In the genomic region with DNA sequence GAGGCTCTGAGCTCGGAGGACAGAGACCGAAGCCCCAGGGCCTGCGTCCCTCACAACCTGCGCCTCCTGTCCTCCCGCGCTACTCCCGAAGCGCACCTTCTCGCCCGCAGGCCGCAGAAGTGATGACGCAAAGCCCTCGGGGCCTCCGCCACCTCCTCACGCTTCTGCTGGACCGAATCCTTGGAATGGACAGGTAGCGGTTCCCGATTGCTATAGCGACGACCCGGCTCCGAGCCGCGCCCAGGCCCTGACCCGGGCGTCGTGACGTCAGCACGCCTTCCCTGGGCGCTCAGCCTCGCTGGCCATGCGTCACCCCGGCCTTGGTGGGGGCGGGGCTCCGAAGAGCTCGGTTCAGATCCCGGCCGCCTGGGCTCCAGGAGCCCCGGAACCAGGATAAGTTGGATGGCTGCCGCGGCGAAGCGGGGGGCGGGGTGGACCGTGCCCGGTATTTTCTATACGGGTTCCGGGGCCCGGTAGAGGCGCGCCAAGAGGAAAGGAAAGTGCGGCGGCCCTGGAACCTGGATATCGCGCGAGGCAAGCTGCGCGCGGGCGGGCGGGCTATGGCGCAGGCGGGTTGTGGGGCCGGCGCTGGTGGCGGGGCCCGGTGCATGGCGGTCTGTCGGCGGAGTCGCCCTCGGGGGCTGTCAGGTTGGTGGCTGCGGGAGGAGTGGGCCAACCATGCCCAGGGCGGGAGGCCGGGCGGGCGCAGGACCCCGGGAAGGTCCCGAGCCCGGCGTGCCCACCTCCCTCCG, we compare ENCODE assay signal across 1 cellular context.
TF ChIP-seq lines count a peak whose summit lies in the region.

A gene (plus strand): TSS at position 542 of the 752 bp plus-strand sequence. CDS start 21,417 bp downstream, outside the sequence.

TF ChIP-seq in HepG2, 621 proteins besides CTCF, POLR2A, EP300 and RAD21 (continued from another document and continues in another):
- TF ChIP-seq ATRX (CRISPR knock-in tag; IDR thresholded peaks at IDR 0.05; ENCODE audit: borderline replicate concordance) = no peak
- TF ChIP-seq ZNF556 (CRISPR knock-in tag; IDR thresholded peaks at IDR 0.05; ENCODE audit: borderline replicate concordance) = peak; percentile 99; the same call in 1 of the 2 replicates
- TF ChIP-seq, protein P1, sequence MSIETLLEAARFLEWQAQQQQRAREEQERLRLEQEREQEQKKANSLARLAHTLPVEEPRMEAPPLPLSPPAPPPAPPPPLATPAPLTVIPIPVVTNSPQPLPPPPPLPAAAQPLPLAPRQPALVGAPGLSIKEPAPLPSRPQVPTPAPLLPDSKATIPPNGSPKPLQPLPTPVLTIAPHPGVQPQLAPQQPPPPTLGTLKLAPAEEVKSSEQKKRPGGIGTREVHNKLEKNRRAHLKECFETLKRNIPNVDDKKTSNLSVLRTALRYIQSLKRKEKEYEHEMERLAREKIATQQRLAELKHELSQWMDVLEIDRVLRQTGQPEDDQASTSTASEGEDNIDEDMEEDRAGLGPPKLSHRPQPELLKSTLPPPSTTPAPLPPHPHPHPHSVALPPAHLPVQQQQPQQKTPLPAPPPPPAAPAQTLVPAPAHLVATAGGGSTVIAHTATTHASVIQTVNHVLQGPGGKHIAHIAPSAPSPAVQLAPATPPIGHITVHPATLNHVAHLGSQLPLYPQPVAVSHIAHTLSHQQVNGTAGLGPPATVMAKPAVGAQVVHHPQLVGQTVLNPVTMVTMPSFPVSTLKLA (IDR thresholded peaks at IDR 0.05) = peak; percentile 31; the same call in 1 of the 2 replicates
- TF ChIP-seq ZFAT (CRISPR knock-in tag; conservative IDR thresholded peaks at IDR 0.05) = 0 out of 2 replicates have a peak, but pooled peaks have one; percentile 19
- TF ChIP-seq ZSCAN31 (CRISPR knock-in tag; IDR thresholded peaks at IDR 0.05; ENCODE audit: low read depth) = peak; percentile 64
- peak; percentile 96 for TF ChIP-seq ATF1 (CRISPR knock-in tag; IDR thresholded peaks at IDR 0.05)
- TF ChIP-seq, protein P2, sequence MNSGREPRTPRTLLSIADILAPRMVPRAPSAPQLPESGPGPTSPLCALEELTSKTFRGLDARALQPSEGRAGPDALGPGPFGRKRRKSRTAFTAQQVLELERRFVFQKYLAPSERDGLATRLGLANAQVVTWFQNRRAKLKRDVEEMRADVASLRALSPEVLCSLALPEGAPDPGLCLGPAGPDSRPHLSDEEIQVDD (CRISPR knock-in tag; IDR thresholded peaks at IDR 0.05; ENCODE audit: borderline replicate concordance) = peak; percentile 61; the same call in 1 of the 2 replicates
- TF ChIP-seq, protein P3, sequence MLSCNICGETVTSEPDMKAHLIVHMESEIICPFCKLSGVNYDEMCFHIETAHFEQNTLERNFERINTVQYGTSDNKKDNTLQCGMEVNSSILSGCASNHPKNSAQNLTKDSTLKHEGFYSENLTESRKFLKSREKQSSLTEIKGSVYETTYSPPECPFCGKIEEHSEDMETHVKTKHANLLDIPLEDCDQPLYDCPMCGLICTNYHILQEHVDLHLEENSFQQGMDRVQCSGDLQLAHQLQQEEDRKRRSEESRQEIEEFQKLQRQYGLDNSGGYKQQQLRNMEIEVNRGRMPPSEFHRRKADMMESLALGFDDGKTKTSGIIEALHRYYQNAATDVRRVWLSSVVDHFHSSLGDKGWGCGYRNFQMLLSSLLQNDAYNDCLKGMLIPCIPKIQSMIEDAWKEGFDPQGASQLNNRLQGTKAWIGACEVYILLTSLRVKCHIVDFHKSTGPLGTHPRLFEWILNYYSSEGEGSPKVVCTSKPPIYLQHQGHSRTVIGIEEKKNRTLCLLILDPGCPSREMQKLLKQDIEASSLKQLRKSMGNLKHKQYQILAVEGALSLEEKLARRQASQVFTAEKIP (CRISPR knock-in tag; IDR thresholded peaks at IDR 0.05; ENCODE audit: borderline replicate concordance) = no peak
- no peak for TF ChIP-seq EZH2 (conservative IDR thresholded peaks at IDR 0.05; ENCODE audit: low read depth, low read length)
- TF ChIP-seq REXO4 (CRISPR knock-in tag; IDR thresholded peaks at IDR 0.05; ENCODE audit: borderline replicate concordance) = peak; percentile 86; the same call in 1 of the 2 replicates
- TF ChIP-seq ZNF460 (CRISPR knock-in tag; IDR thresholded peaks at IDR 0.05; ENCODE audit: borderline replicate concordance) = no peak
- TF ChIP-seq, protein P4, sequence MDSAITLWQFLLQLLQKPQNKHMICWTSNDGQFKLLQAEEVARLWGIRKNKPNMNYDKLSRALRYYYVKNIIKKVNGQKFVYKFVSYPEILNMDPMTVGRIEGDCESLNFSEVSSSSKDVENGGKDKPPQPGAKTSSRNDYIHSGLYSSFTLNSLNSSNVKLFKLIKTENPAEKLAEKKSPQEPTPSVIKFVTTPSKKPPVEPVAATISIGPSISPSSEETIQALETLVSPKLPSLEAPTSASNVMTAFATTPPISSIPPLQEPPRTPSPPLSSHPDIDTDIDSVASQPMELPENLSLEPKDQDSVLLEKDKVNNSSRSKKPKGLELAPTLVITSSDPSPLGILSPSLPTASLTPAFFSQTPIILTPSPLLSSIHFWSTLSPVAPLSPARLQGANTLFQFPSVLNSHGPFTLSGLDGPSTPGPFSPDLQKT (CRISPR knock-in tag; IDR thresholded peaks at IDR 0.05; ENCODE audit: borderline replicate concordance) = 0 out of 2 replicates have a peak, but pooled peaks have one; percentile 66
- TF ChIP-seq, protein P5, sequence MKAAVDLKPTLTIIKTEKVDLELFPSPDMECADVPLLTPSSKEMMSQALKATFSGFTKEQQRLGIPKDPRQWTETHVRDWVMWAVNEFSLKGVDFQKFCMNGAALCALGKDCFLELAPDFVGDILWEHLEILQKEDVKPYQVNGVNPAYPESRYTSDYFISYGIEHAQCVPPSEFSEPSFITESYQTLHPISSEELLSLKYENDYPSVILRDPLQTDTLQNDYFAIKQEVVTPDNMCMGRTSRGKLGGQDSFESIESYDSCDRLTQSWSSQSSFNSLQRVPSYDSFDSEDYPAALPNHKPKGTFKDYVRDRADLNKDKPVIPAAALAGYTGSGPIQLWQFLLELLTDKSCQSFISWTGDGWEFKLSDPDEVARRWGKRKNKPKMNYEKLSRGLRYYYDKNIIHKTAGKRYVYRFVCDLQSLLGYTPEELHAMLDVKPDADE (CRISPR knock-in tag; IDR thresholded peaks at IDR 0.05) = peak; percentile 82; the same call in 1 of the 2 replicates
- TF ChIP-seq, protein P6, sequence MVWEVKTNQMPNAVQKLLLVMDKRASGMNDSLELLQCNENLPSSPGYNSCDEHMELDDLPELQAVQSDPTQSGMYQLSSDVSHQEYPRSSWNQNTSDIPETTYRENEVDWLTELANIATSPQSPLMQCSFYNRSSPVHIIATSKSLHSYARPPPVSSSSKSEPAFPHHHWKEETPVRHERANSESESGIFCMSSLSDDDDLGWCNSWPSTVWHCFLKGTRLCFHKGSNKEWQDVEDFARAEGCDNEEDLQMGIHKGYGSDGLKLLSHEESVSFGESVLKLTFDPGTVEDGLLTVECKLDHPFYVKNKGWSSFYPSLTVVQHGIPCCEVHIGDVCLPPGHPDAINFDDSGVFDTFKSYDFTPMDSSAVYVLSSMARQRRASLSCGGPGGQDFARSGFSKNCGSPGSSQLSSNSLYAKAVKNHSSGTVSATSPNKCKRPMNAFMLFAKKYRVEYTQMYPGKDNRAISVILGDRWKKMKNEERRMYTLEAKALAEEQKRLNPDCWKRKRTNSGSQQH (CRISPR knock-in tag; IDR thresholded peaks at IDR 0.05; ENCODE audit: low read depth) = 0 out of 2 replicates have a peak, but pooled peaks have one; percentile 38
- peak; percentile 43 for TF ChIP-seq CEBPG (CRISPR knock-in tag; IDR thresholded peaks at IDR 0.05)
- peak; percentile 97 for TF ChIP-seq KLF12 (CRISPR knock-in tag; IDR thresholded peaks at IDR 0.05; ENCODE audit: borderline replicate concordance)
- TF ChIP-seq SSRP1 (CRISPR knock-in tag; IDR thresholded peaks at IDR 0.05) = no peak
- TF ChIP-seq SRF (IDR thresholded peaks at IDR 0.05; ENCODE audit: low read depth, low read length) = peak; percentile 96
- TF ChIP-seq ZMYM3 (CRISPR knock-in tag; IDR thresholded peaks at IDR 0.05) = no peak; the same call in 1 of the 2 replicates
- TF ChIP-seq ZNF891 (CRISPR knock-in tag; IDR thresholded peaks at IDR 0.05) = peak; percentile 81
- peak; percentile 97 for TF ChIP-seq KAT8 (CRISPR knock-in tag; IDR thresholded peaks at IDR 0.05)
- peak; percentile 96 for TF ChIP-seq KDM5B (CRISPR knock-in tag; IDR thresholded peaks at IDR 0.05; ENCODE audit: borderline replicate concordance)
- peak; percentile 99 for TF ChIP-seq PRPF4 (IDR thresholded peaks at IDR 0.05; ENCODE audit: low read depth, low read length, poor library complexity, severe bottlenecking)
- TF ChIP-seq ZNF616 (CRISPR knock-in tag; IDR thresholded peaks at IDR 0.05; ENCODE audit: low read depth) = peak; percentile 58; the same call in 1 of the 2 replicates
- TF ChIP-seq, protein P7, sequence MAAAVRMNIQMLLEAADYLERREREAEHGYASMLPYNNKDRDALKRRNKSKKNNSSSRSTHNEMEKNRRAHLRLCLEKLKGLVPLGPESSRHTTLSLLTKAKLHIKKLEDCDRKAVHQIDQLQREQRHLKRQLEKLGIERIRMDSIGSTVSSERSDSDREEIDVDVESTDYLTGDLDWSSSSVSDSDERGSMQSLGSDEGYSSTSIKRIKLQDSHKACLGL (CRISPR knock-in tag; IDR thresholded peaks at IDR 0.05) = peak; percentile 87
- TF ChIP-seq ZNF652 (CRISPR knock-in tag; IDR thresholded peaks at IDR 0.05; ENCODE audit: borderline replicate concordance, low read depth) = no peak; the same call in 1 of the 2 replicates
- TF ChIP-seq, protein P8, sequence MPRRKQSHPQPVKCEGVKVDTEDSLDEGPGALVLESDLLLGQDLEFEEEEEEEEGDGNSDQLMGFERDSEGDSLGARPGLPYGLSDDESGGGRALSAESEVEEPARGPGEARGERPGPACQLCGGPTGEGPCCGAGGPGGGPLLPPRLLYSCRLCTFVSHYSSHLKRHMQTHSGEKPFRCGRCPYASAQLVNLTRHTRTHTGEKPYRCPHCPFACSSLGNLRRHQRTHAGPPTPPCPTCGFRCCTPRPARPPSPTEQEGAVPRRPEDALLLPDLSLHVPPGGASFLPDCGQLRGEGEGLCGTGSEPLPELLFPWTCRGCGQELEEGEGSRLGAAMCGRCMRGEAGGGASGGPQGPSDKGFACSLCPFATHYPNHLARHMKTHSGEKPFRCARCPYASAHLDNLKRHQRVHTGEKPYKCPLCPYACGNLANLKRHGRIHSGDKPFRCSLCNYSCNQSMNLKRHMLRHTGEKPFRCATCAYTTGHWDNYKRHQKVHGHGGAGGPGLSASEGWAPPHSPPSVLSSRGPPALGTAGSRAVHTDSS (CRISPR knock-in tag; conservative IDR thresholded peaks at IDR 0.05) = 0 out of 2 replicates have a peak, but pooled peaks have one; percentile 76
- TF ChIP-seq SMAD3 (CRISPR knock-in tag; IDR thresholded peaks at IDR 0.05) = peak; percentile 90
- no peak for TF ChIP-seq ATAD3A (CRISPR knock-in tag; IDR thresholded peaks at IDR 0.05)
- TF ChIP-seq, protein P9, sequence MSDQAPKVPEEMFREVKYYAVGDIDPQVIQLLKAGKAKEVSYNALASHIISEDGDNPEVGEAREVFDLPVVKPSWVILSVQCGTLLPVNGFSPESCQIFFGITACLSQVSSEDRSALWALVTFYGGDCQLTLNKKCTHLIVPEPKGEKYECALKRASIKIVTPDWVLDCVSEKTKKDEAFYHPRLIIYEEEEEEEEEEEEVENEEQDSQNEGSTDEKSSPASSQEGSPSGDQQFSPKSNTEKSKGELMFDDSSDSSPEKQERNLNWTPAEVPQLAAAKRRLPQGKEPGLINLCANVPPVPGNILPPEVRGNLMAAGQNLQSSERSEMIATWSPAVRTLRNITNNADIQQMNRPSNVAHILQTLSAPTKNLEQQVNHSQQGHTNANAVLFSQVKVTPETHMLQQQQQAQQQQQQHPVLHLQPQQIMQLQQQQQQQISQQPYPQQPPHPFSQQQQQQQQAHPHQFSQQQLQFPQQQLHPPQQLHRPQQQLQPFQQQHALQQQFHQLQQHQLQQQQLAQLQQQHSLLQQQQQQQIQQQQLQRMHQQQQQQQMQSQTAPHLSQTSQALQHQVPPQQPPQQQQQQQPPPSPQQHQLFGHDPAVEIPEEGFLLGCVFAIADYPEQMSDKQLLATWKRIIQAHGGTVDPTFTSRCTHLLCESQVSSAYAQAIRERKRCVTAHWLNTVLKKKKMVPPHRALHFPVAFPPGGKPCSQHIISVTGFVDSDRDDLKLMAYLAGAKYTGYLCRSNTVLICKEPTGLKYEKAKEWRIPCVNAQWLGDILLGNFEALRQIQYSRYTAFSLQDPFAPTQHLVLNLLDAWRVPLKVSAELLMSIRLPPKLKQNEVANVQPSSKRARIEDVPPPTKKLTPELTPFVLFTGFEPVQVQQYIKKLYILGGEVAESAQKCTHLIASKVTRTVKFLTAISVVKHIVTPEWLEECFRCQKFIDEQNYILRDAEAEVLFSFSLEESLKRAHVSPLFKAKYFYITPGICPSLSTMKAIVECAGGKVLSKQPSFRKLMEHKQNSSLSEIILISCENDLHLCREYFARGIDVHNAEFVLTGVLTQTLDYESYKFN (CRISPR knock-in tag; conservative IDR thresholded peaks at IDR 0.05) = peak; percentile 90
- no peak; the same call in 1 of the 2 replicates for TF ChIP-seq MZF1 (CRISPR knock-in tag; IDR thresholded peaks at IDR 0.05; ENCODE audit: borderline replicate concordance)
- peak; percentile 96 for TF ChIP-seq ZNF430 (CRISPR knock-in tag; IDR thresholded peaks at IDR 0.05)
- TF ChIP-seq PHF21A (CRISPR knock-in tag; IDR thresholded peaks at IDR 0.05) = peak; percentile 98
- TF ChIP-seq ZNF343 (CRISPR knock-in tag; IDR thresholded peaks at IDR 0.05) = peak; percentile 100
- peak; percentile 97; the same call in 1 of the 2 replicates for TF ChIP-seq THYN1 (CRISPR knock-in tag; IDR thresholded peaks at IDR 0.05; ENCODE audit: borderline replicate concordance, low read depth)
- TF ChIP-seq, protein P10, sequence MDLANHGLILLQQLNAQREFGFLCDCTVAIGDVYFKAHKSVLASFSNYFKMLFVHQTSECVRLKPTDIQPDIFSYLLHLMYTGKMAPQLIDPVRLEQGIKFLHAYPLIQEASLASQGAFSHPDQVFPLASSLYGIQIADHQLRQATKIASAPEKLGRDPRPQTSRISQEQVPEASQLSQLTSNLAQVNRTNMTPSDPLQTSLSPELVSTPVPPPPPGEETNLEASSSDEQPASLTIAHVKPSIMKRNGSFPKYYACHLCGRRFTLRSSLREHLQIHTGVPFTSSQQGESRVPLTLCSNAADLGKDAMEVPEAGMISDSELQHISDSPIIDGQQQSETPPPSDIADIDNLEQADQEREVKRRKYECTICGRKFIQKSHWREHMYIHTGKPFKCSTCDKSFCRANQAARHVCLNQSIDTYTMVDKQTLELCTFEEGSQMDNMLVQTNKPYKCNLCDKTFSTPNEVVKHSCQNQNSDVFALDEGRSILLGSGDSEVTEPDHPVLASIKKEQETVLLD (CRISPR knock-in tag; IDR thresholded peaks at IDR 0.05; ENCODE audit: low read depth) = peak; percentile 97
- peak; percentile 84 for TF ChIP-seq IRF2 (CRISPR knock-in tag; IDR thresholded peaks at IDR 0.05)
- TF ChIP-seq ZNF766 (CRISPR knock-in tag; IDR thresholded peaks at IDR 0.05; ENCODE audit: borderline replicate concordance) = peak; percentile 76; the same call in 1 of the 2 replicates
- 0 out of 2 replicates have a peak, but pooled peaks have one; percentile 83 for TF ChIP-seq ZNF101 (CRISPR knock-in tag; IDR thresholded peaks at IDR 0.05; ENCODE audit: borderline replicate concordance, low read depth)
- TF ChIP-seq ZC3H13 (CRISPR knock-in tag; IDR thresholded peaks at IDR 0.05) = peak; percentile 84
- TF ChIP-seq ZNF468 (CRISPR knock-in tag; IDR thresholded peaks at IDR 0.05) = peak; percentile 80; the same call in 1 of the 2 replicates
- TF ChIP-seq SIX4 (CRISPR knock-in tag; IDR thresholded peaks at IDR 0.05) = no peak
- TF ChIP-seq NR2C2 (CRISPR knock-in tag; IDR thresholded peaks at IDR 0.05; ENCODE audit: borderline replicate concordance) = peak; percentile 98
